21 cellular contexts compared by ENCODE assay signal in the genomic region with DNA sequence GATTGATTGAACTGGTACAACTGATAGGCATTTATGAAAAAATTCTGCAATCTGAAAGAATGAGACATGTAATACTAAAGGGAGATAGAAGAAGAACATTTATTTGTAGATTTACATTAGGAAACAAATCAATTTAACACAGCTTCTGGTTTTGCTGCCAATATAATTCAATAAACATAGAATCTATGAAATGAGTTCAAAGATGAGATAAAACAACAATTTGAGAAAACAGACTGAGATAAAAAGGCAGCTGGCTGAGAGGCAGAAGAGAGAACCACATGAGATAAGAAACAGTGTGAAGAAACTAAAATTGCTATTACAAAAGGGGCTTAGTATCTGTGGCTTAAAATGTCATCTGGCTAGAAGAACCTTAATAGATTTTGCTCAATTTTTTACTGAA.
DNase-seq lines count a peak whose midpoint lies in the region; ATAC-seq and TF ChIP-seq lines count a peak whose summit lies in the region.
"Had no signal": no experiment of that assay in that cellular context is flagged by ENCODE, and none has a peak within 500 bp of the region (broad histone marks: within the 10 kb centered on the region; RNA-seq: fewer than 3 reads in every experiment).

No MANE protein-coding gene starts in this region.

- ATAC-seq in SK-N-SH treated with all-trans-retinoic acid at 6 μM for 48 hours, result no peak
- ATAC-seq in HG03095 (IDR thresholded peaks at IDR 0.05; ENCODE audit: unreplicated experiment), result no peak
- ATAC-seq in GM19463 (IDR thresholded peaks at IDR 0.05; ENCODE audit: unreplicated experiment), result no peak
- ATAC-seq: GM12878 had no signal

- DNase-seq in SK-N-DZ (ENCODE audit: low spot score) (peak; percentile 79), NCI-H446 (lab: John Stamatoyannopoulos, UW) (no peak)
- DNase-seq: 8988T; ACHN; BE2C; C1 segment of cervical spinal cord; CD4-positive, alpha-beta memory T cell; CD4-positive, CD25-positive, alpha-beta regulatory T cell; CD8-positive, alpha-beta memory T cell; COR-L47; DMS 273 treated with DMSO at 0.1 percent for 48 hours; DMS153; DMS53; DMS79; DND-41; EL; GDM1 had no signal

TF ChIP-seq in SK-N-SH treated with all-trans-retinoic acid at 6 μM for 48 hours, 23 proteins besides CTCF, POLR2A, EP300 and RAD21:
- no peak for TF ChIP-seq PPARA (CRISPR knock-in tag; IDR thresholded peaks at IDR 0.05; ENCODE audit: borderline replicate concordance)
- TF ChIP-seq ZNF70 (CRISPR knock-in tag; IDR thresholded peaks at IDR 0.05), result no peak
- no peak for TF ChIP-seq ZNF8 (CRISPR knock-in tag; IDR thresholded peaks at IDR 0.05)
- peak; percentile 75; the same call in 1 of the 2 replicates for TF ChIP-seq TCF4 (CRISPR knock-in tag; IDR thresholded peaks at IDR 0.05; ENCODE audit: borderline replicate concordance)
- no peak for TF ChIP-seq ZFP3 (CRISPR knock-in tag; IDR thresholded peaks at IDR 0.05)
TF ChIP-seq in SK-N-SH treated with all-trans-retinoic acid at 6 μM for 48 hours: peak in this region for 1.
